Comparison of ENCODE assay signal across 13 cellular contexts in genomic region chr16:87438611-87438985, GRCh38. TPM values are rescaled to one million over a fixed set of nuclear protein-coding genes. Genes with fewer than 3 reads are reported as not detected.
DNase-seq lines count a peak whose midpoint lies in the region; TF ChIP-seq lines count a peak whose summit lies in the region.
"Had no signal": no experiment of that assay in that cellular context is flagged by ENCODE, and none has a peak within 500 bp of the region (broad histone marks: within the 10 kb centered on the region; RNA-seq: fewer than 3 reads in every experiment).

No MANE protein-coding gene starts in this region.

- H3K4me1 ChIP-seq in HEK293 (ENCODE audit: control insufficient read depth, insufficient read depth, low read length): peaks cover 3% of the 10 kb centered on the region; the same call in 1 of the 2 replicates
- peaks cover 7% of the 10 kb centered on the region for H3K4me1 ChIP-seq in smooth muscle cell (ENCODE audit: low read depth)

- H3F3A ChIP-seq in smooth muscle cell (ENCODE audit: low read depth): peaks cover 10% of the 10 kb centered on the region

- no peaks in the 10 kb centered on the region for H3K27me3 ChIP-seq in smooth muscle cell (ENCODE audit: low read depth)

- H3K79me2 ChIP-seq in smooth muscle cell (ENCODE audit: low read depth): peaks cover 8% of the 10 kb centered on the region

- H3K9ac ChIP-seq in smooth muscle cell (ENCODE audit: low read depth): no peak overlapping the region

- no peak overlapping the region for H2AFZ ChIP-seq in smooth muscle cell (ENCODE audit: low read depth)

- H3K27ac ChIP-seq in HEK293 (ENCODE audit: extremely low read depth, low read depth, low read length) (no peak overlapping the region), smooth muscle cell (ENCODE audit: low read depth) (peak overlapping the region; percentile 24)

- peaks cover 0 to 9% of the 10 kb centered on the region in 2 experiments; a peak in 2 of 3 replicates for H3K36me3 ChIP-seq in HEK293 (ENCODE audit: control insufficient read depth in 2 of 2, insufficient read depth in 1 of 2, low read length in 2 of 2)
- H3K36me3 ChIP-seq in smooth muscle cell (ENCODE audit: low read depth): no peaks in the 10 kb centered on the region
- H3K36me3 ChIP-seq: HAP-1 had no signal

- POLR2A ChIA-PET in HEK293 (lab: Yijun Ruan, JAX): no interaction called here

- CTCF ChIA-PET in HEK293 (lab: Yijun Ruan, JAX): interaction anchor here (0.6 to 0.8 kb wide), 3 partner anchors 18 to 1063 kb away, joined by 3 read pairs; no protein-coding TSS in a partner anchor

- H3K9me3 ChIP-seq in HEK293 (ENCODE audit: control insufficient read depth, insufficient read depth, low read depth, low read length) (no peaks in the 10 kb centered on the region), smooth muscle cell (replicated peaks; ENCODE audit: low read depth) (no peaks in the 10 kb centered on the region)
- H3K9me3 ChIP-seq: HAP-1 had no signal

- peaks cover 82% of the 10 kb centered on the region for H4K20me1 ChIP-seq in smooth muscle cell (ENCODE audit: low read depth)

- no peak for TF ChIP-seq CTCF in HEK293 (tag by site-specific recombination; IDR thresholded peaks at IDR 0.05)
- TF ChIP-seq CTCF in smooth muscle cell (IDR thresholded peaks at IDR 0.05; ENCODE audit: borderline replicate concordance, insufficient read depth, poor library complexity, severe bottlenecking): no peak

- WGBS in smooth muscle cell (ENCODE audit: low lambda C conversion rate): 89% methylated on average over 9 of the region's 9 CpGs

- peak; percentile 18 for DNase-seq in D341Med (ENCODE audit: low spot score)
- peak; percentile 47 for DNase-seq in iPS-NIHi11 (ENCODE audit: low spot score)
- no peak for DNase-seq in smooth muscle cell (lab: John Stamatoyannopoulos, UW; ENCODE audit: unreplicated experiment)
- no peak for DNase-seq in GF-D8 (lab: John Stamatoyannopoulos, UW)
- no peak for DNase-seq in superior temporal gyrus (ENCODE audit: extremely low spot score)
- DNase-seq in NCI-H2227 (lab: John Stamatoyannopoulos, UW; ENCODE audit: unreplicated experiment): no peak
- DNase-seq: CD4-positive, alpha-beta T cell; DMS153; DMS79 treated with DMSO at 0.1 percent for 48 hours; GDM1; GOT3 had no signal

- H3K4me3 ChIP-seq in HEK293 (ENCODE audit: low read depth, low read length) (no peak overlapping the region), smooth muscle cell (no peak overlapping the region)
- H3K4me3 ChIP-seq: HAP-1 had no signal

- H3K4me2 ChIP-seq in smooth muscle cell: no peak overlapping the region

TF ChIP-seq in HEK293, 187 proteins besides CTCF, POLR2A, EP300 and RAD21:
- no peak for TF ChIP-seq ZNF18 (tag by site-specific recombination; IDR thresholded peaks at IDR 0.05)
- no peak for TF ChIP-seq ZXDB (tag by site-specific recombination; IDR thresholded peaks at IDR 0.05)
- TF ChIP-seq KLF9 (tag by site-specific recombination; IDR thresholded peaks at IDR 0.05; ENCODE audit: low read depth): no peak
- TF ChIP-seq ZNF48 (tag by site-specific recombination; IDR thresholded peaks at IDR 0.05): no peak
- TF ChIP-seq ZFP69B (tag by site-specific recombination; IDR thresholded peaks at IDR 0.05): peak; percentile 73
- TF ChIP-seq ZBTB20 (tag by site-specific recombination; IDR thresholded peaks at IDR 0.05): no peak
- TF ChIP-seq ZNF692 (tag by site-specific recombination; IDR thresholded peaks at IDR 0.05): peak; percentile 62
- TF ChIP-seq ZNF416 (tag by site-specific recombination; IDR thresholded peaks at IDR 0.05): no peak
- TF ChIP-seq ZNF76 (tag by site-specific recombination; IDR thresholded peaks at IDR 0.05; ENCODE audit: borderline replicate concordance, low read depth): no peak
- no peak for TF ChIP-seq ZNF335 (tag by site-specific recombination; conservative IDR thresholded peaks at IDR 0.05)
TF ChIP-seq in HEK293: peak in this region for 2.

RNA-seq across cellular contexts. Expression of gene MAP1LC3B, which starts 46.5 kb away (rescaled TPM):
- total RNA-seq in smooth muscle cell: 67.5 and 77.5 TPM in 2 replicates
- 107 and 118 TPM in 2 replicates for polyA plus RNA-seq in smooth muscle cell

RNA-seq across cellular contexts. Expression of gene ZCCHC14, which starts 54.2 kb away (rescaled TPM):
- 8.3 and 8.5 TPM in 2 replicates for total RNA-seq in smooth muscle cell
- polyA plus RNA-seq in smooth muscle cell: 4.6 and 4.8 TPM in 2 replicates

RNA-seq across cellular contexts. Expression of gene FBXO31, which starts 55.0 kb away (rescaled TPM):
- total RNA-seq in smooth muscle cell: 9.3 and 25.6 TPM in 2 replicates
- 13.9 and 23.0 TPM in 2 replicates for polyA plus RNA-seq in smooth muscle cell

Comparison
In these comparisons a context has a peak if more than half of its experiments do, and no peak if none do; other contexts are left out.
1. DNase-seq: peak in D341Med (single experiment) and iPS-NIHi11 (single experiment); none in smooth muscle cell (single experiment), GF-D8 (single experiment), superior temporal gyrus (single experiment) and NCI-H2227 (single experiment).